ENCODE assay signal across 14 cellular contexts in the genomic region with DNA sequence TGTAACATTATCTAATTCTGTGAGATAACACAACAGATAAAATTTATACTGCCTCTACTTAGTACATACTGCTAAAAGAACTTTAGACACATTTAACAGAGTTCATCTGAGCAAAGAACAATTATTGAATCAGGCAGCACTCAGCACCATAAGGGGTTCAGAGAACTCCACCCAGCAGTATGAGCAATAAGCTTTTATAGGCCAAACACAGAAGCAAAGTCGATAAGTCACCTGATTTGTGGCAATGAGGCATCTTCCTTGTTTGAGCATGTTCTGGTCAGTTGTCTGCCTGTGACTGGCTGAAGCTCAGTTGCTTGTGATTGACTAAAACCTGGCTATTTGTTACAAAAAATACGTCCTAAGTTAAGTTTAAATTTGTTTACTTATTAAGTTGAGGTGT.
DNase-seq lines count a peak whose midpoint lies in the region; ATAC-seq and TF ChIP-seq lines count a peak whose summit lies in the region.
"Had no signal": no experiment of that assay in that cellular context is flagged by ENCODE, and none has a peak within 500 bp of the region (broad histone marks: within the 10 kb centered on the region; RNA-seq: fewer than 3 reads in every experiment).

No MANE protein-coding gene starts in this region.

- peak; percentile 52; the same call in 1 of the 3 replicates for ATAC-seq in RWPE2 (ENCODE audit: low read depth)
- ATAC-seq in left colon = peak; percentile 98
- no peak for ATAC-seq in GM18502 (IDR thresholded peaks at IDR 0.05; ENCODE audit: poor library complexity, unreplicated experiment)
- ATAC-seq in HG03457 (IDR thresholded peaks at IDR 0.05; ENCODE audit: unreplicated experiment) = no peak
- ATAC-seq: CD8-positive, alpha-beta T cell had no signal

- H3K27me3 ChIP-seq in RWPE2 (ENCODE audit: insufficient read depth, poor library complexity, severe bottlenecking) (peaks cover 3% of the 10 kb centered on the region), transverse colon (no peaks in the 10 kb centered on the region)
- H3K27me3 ChIP-seq: BLaER1 had no signal

- peak; percentile 31 for DNase-seq in HT1080 (ENCODE audit: low read depth)
- no peak for DNase-seq in RWPE2 (ENCODE audit: low spot score)
- peak in 1 of 2 donors; percentile 34 for DNase-seq in left colon
- DNase-seq in transverse colon = peak; percentile 12
- DNase-seq in NOMO-1 (lab: John Stamatoyannopoulos, UW; ENCODE audit: unreplicated experiment in 2 of 2) = no peak
- DNase-seq: 8988T; Calu3; CD8-positive, alpha-beta T cell; DMS79 treated with DMSO at 0.1 percent for 48 hours; GF-D8; H9 had no signal

- TF ChIP-seq POLR2A in transverse colon (IDR thresholded peaks at IDR 0.05) = no peak

- TF ChIP-seq EP300 in transverse colon (IDR thresholded peaks at IDR 0.05; ENCODE audit: low read depth) = no peak

- no peak overlapping the region for H3K4me3 ChIP-seq in RWPE2 (ENCODE audit: severe bottlenecking)
- H3K4me3 ChIP-seq in transverse colon = no peak overlapping the region
- H3K4me3 ChIP-seq: BLaER1 had no signal

- intact Hi-C loops in left colon (cut with DNase I, micrococcal nuclease) = no loop called here
- intact Hi-C loops in transverse colon (cut with DNase I; ENCODE audit: low total_unique reads) = no loop called here

- in situ Hi-C loops in transverse colon (cut with MboI; ENCODE audit: low pct_ligation_motif_present in 1 of 4, low pct_unique_long_range_greater_than_20kb in 1 of 4, low sequenced_read_pairs in 3 of 4) = no loop called here

- no peaks in the 10 kb centered on the region for H3K9me3 ChIP-seq in RWPE2 (ENCODE audit: severe bottlenecking)
- no peaks in the 10 kb centered on the region for H3K9me3 ChIP-seq in transverse colon

- H3K36me3 ChIP-seq in RWPE2 (ENCODE audit: low read depth) (no peaks in the 10 kb centered on the region), transverse colon (no peaks in the 10 kb centered on the region)
- H3K36me3 ChIP-seq: BLaER1 had no signal

- H3K4me1 ChIP-seq in RWPE2 (ENCODE audit: insufficient read depth, poor library complexity, severe bottlenecking) = no peaks in the 10 kb centered on the region
- H3K4me1 ChIP-seq in transverse colon = peaks cover 0 to 8% (median 5%) of the 10 kb centered on the region in 4 donors
- H3K4me1 ChIP-seq: BLaER1 had no signal

- H3K27ac ChIP-seq in RWPE2 (ENCODE audit: poor library complexity, severe bottlenecking) (no peak overlapping the region), transverse colon (peak overlapping the region; percentile 23 to 69 (median 40))
- H3K27ac ChIP-seq: BLaER1 had no signal

- TF ChIP-seq CTCF in RWPE2 (IDR thresholded peaks at IDR 0.05; ENCODE audit: poor library complexity, severe bottlenecking) (no peak), transverse colon (IDR thresholded peaks at IDR 0.05) (no peak)

- 14 to 45% methylated on average over 1 to 2 of the region's 2 CpGs for WGBS in transverse colon (ENCODE audit: low coverage in 1 of 2), 2 donors

Comparison
In these comparisons a context has a peak if more than half of its experiments do, and no peak if none do; other contexts are left out.
1. DNase-seq: peak in HT1080 (single experiment) and transverse colon (single experiment); none in RWPE2 (single experiment) and NOMO-1 (0 of 2).
2. ATAC-seq: peak in RWPE2 (single experiment) and left colon (single experiment); none in GM18502 (single experiment) and HG03457 (single experiment).